ENCODE assay signal across 9 cellular contexts in genomic region chr19:3821857-3822364, GRCh38. TPM values are rescaled to one million over a fixed set of nuclear protein-coding genes. Genes with fewer than 3 reads are reported as not detected.
DNase-seq lines count a peak whose midpoint lies in the region; ATAC-seq and TF ChIP-seq lines count a peak whose summit lies in the region.
"Had no signal": no experiment of that assay in that cellular context is flagged by ENCODE, and none has a peak within 500 bp of the region (broad histone marks: within the 10 kb centered on the region; RNA-seq: fewer than 3 reads in every experiment).

No MANE protein-coding gene starts in this region.

- H3K4me1 Mint-ChIP-seq in glutamatergic neuron (ENCODE audit: low read depth, unreplicated experiment): peaks cover 5% of the 10 kb centered on the region

- no peaks in the 10 kb centered on the region for H3K36me3 Mint-ChIP-seq in glutamatergic neuron (ENCODE audit: unreplicated experiment)

- peaks cover 15% of the 10 kb centered on the region for H3K27me3 Mint-ChIP-seq in glutamatergic neuron (ENCODE audit: unreplicated experiment)

- no peak overlapping the region for H3K4me3 ChIP-seq in AG10803 (ENCODE audit: low read length)
- no peak overlapping the region for H3K4me3 ChIP-seq in HAP-1
- H3K4me3 ChIP-seq in RWPE2 (ENCODE audit: severe bottlenecking): no peak overlapping the region
- no peak overlapping the region for H3K4me3 ChIP-seq in retinal pigment epithelial cell (ENCODE audit: low read length)

- H3K27me3 ChIP-seq in HAP-1 (ENCODE audit: low read depth) (no peaks in the 10 kb centered on the region), RWPE2 (ENCODE audit: insufficient read depth, poor library complexity, severe bottlenecking) (no peaks in the 10 kb centered on the region)

- peak; percentile 81 for TF ChIP-seq CTCF in AG10803 (conservative IDR thresholded peaks at IDR 0.05; ENCODE audit: low read length)
- peak; percentile 70 for TF ChIP-seq CTCF in RWPE2 (IDR thresholded peaks at IDR 0.05; ENCODE audit: poor library complexity, severe bottlenecking)
- TF ChIP-seq CTCF in glutamatergic neuron (IDR thresholded peaks at IDR 0.05; ENCODE audit: partially characterized antibody, unreplicated experiment): peak; percentile 100
- TF ChIP-seq CTCF in retinal pigment epithelial cell (conservative IDR thresholded peaks at IDR 0.05; ENCODE audit: low read depth, low read length): peak; percentile 92

- no peak overlapping the region for H3K27ac ChIP-seq in RWPE2 (ENCODE audit: poor library complexity, severe bottlenecking)

- peaks cover 2% of the 10 kb centered on the region for H3K9me3 Mint-ChIP-seq in glutamatergic neuron (ENCODE audit: unreplicated experiment)

- H3K4me3 Mint-ChIP-seq in glutamatergic neuron (ENCODE audit: unreplicated experiment): no peak overlapping the region

- H3K9me3 ChIP-seq in HAP-1 (no peaks in the 10 kb centered on the region), RWPE2 (ENCODE audit: severe bottlenecking) (no peaks in the 10 kb centered on the region)

- H3K36me3 ChIP-seq in HAP-1 (replicated peaks) (no peaks in the 10 kb centered on the region), RWPE2 (ENCODE audit: low read depth) (no peaks in the 10 kb centered on the region)

- ATAC-seq in RWPE2 (ENCODE audit: low read depth) (no peak), GM21390 (IDR thresholded peaks at IDR 0.05; ENCODE audit: unreplicated experiment) (no peak), GM19397 (IDR thresholded peaks at IDR 0.05; ENCODE audit: unreplicated experiment) (no peak)

- in situ Hi-C loops in HAP-1 (cut with MboI; ENCODE audit: low sequenced_read_pairs): no loop called here

- peak; percentile 15 for DNase-seq in AG10803 (ENCODE audit: low read depth)
- DNase-seq in HAP-1 (ENCODE audit: low spot score in 2 of 2): peak; percentile 50 to 90
- no peak for DNase-seq in RWPE2 (ENCODE audit: low spot score)
- DNase-seq in activated gamma-delta T cell treated with Interleukin-2 at 50 U/mL for 16 hours: peak; percentile 92
- peak; percentile 83 for DNase-seq in glutamatergic neuron
- DNase-seq in retinal pigment epithelial cell (ENCODE audit: low read depth): no peak

- H3K4me1 ChIP-seq in HAP-1 (no peaks in the 10 kb centered on the region), RWPE2 (ENCODE audit: insufficient read depth, poor library complexity, severe bottlenecking) (no peaks in the 10 kb centered on the region)

- H3K27ac Mint-ChIP-seq in glutamatergic neuron (ENCODE audit: unreplicated experiment): no peak overlapping the region

RNA-seq across cellular contexts. Expression of gene MATK, which starts 35.7 kb away (rescaled TPM):
- total RNA-seq in glutamatergic neuron (ENCODE audit: unreplicated experiment): not detected

RNA-seq across cellular contexts. Expression of gene ZFR2, which starts 46.9 kb away (rescaled TPM):
- total RNA-seq in glutamatergic neuron (ENCODE audit: unreplicated experiment): 8.9 TPM
- total RNA-seq: pulmonary artery endothelial cell had no signal

RNA-seq across cellular contexts. Expression of gene RAX2, which starts 49.9 kb away (rescaled TPM):
- total RNA-seq in glutamatergic neuron (ENCODE audit: unreplicated experiment): not detected
- total RNA-seq: pulmonary artery endothelial cell had no signal

RNA-seq across cellular contexts. Expression of gene ATCAY, which starts 58.6 kb away (rescaled TPM):
- total RNA-seq in glutamatergic neuron (ENCODE audit: unreplicated experiment): 182 TPM
- total RNA-seq: pulmonary artery endothelial cell had no signal

RNA-seq across cellular contexts. Expression of gene MRPL54, which starts 59.4 kb away (rescaled TPM):
- total RNA-seq in glutamatergic neuron (ENCODE audit: unreplicated experiment): 33.0 TPM

Comparison
In these comparisons a context has a peak if more than half of its experiments do, and no peak if none do; other contexts are left out.
1. DNase-seq: peak in AG10803 (single experiment), HAP-1 (2 of 2), activated gamma-delta T cell treated with Interleukin-2 at 50 U/mL for 16 hours (single experiment) and glutamatergic neuron (single experiment); none in RWPE2 (single experiment) and retinal pigment epithelial cell (single experiment).
2. Peak in every context shown above with its lines, with median percentiles within 50 percentile points of each other: CTCF ChIP-seq.